Comparison of ENCODE assay signal across 11 cellular contexts in genomic region chr19:7905298-7905697, GRCh38. TPM values are rescaled to one million over a fixed set of nuclear protein-coding genes. Genes with fewer than 3 reads are reported as not detected.
DNase-seq lines count a peak whose midpoint lies in the region; ATAC-seq, FAIRE-seq and TF ChIP-seq lines count a peak whose summit lies in the region.
"Had no signal": no experiment of that assay in that cellular context is flagged by ENCODE, and none has a peak within 500 bp of the region (broad histone marks: within the 10 kb centered on the region; RNA-seq: fewer than 3 reads in every experiment).

No MANE protein-coding gene starts in this region.

- H3K4me3 ChIP-seq in lung (no peak overlapping the region), small intestine (ENCODE audit: low read depth in 1 of 2, low read length in 2 of 2) (peak overlapping the region in 1 of 2 donors; percentile 56)

- H3K4me1 Mint-ChIP-seq in stimulated activated naive CD8-positive, alpha-beta T cell treated with anti-CD3 and anti-CD28 coated beads, Interleukin-15, Interleukin-2, amounts not matched to agents 100 ng/mL and 50 ng/mL, for 24 hours (ENCODE audit: low read depth): peaks cover 27% of the 10 kb centered on the region
- peaks cover 15% of the 10 kb centered on the region for H3K4me1 Mint-ChIP-seq in activated naive CD8-positive, alpha-beta T cell treated with anti-CD3 and anti-CD28 coated beads, Interleukin-2, amount 10 ng/mL, durations not matched to agents 7 days and 5 days

- no peak for DNase-seq in stimulated activated naive CD8-positive, alpha-beta T cell treated with anti-CD3 and anti-CD28 coated beads, Interleukin-15, Interleukin-2, amounts not matched to agents 100 U/mL and 50 U/mL, for 24 hours
- DNase-seq in activated naive CD8-positive, alpha-beta T cell treated with anti-CD3 and anti-CD28 coated beads, Interleukin-2, amount 10 ng/mL, durations not matched to agents 7 days and 5 days: no peak
- peak; percentile 28 for DNase-seq in lung (ENCODE audit: low spot score)
- DNase-seq in small intestine: no peak
- DNase-seq in HUDEP-2 (lab: John Stamatoyannopoulos, UW; ENCODE audit: unreplicated experiment in 76 of 76): no peak
- no peak for DNase-seq in NOMO-1 treated with dmso at 0.1 percent for 144 hours (lab: John Stamatoyannopoulos, UW; ENCODE audit: unreplicated experiment)
- DNase-seq: DMS79, NCI-H524 treated with DMSO at 0.1 percent for 48 hours had no signal

- ATAC-seq in stimulated activated naive CD8-positive, alpha-beta T cell treated with anti-CD3 and anti-CD28 coated beads, Interleukin-15, Interleukin-2, amounts not matched to agents 100 U/mL and 50 U/mL, for 24 hours: no peak
- ATAC-seq in activated naive CD8-positive, alpha-beta T cell treated with anti-CD3 and anti-CD28 coated beads, Interleukin-2, amount 10 ng/mL, durations not matched to agents 7 days and 5 days (ENCODE audit: low read depth): no peak
- ATAC-seq in lung (ENCODE audit: insufficient read depth, low FRiP score) (no peak), GM21717 (IDR thresholded peaks at IDR 0.05; ENCODE audit: unreplicated experiment) (no peak)

- H3K4me1 ChIP-seq in lung (ENCODE audit: control insufficient read depth in 2 of 2, insufficient read depth in 2 of 2, low read length in 2 of 2) (peaks cover 0 to 22% of the 10 kb centered on the region in 2 donors), small intestine (ENCODE audit: control insufficient read depth in 2 of 2, insufficient read depth in 1 of 2, low read depth in 1 of 2, low read length in 1 of 2) (peaks cover 0 to 4% of the 10 kb centered on the region in 2 donors)

- peaks cover 0 to 6% of the 10 kb centered on the region in 2 donors for H3K9me3 ChIP-seq in lung (ENCODE audit: control insufficient read depth in 2 of 2, insufficient read depth in 1 of 2, low read length in 1 of 2)
- H3K9me3 ChIP-seq in small intestine (ENCODE audit: control insufficient read depth, low read depth): no peaks in the 10 kb centered on the region

- no peak for TF ChIP-seq CTCF in lung (IDR thresholded peaks at IDR 0.05; ENCODE audit: control extremely low read depth, extremely low read depth)

- H3K27ac ChIP-seq in lung (ENCODE audit: low read depth in 1 of 2, low read length in 1 of 2): no peak overlapping the region
- H3K27ac ChIP-seq in small intestine (ENCODE audit: low read depth in 1 of 2, low read length in 1 of 2): no peak overlapping the region

- H3K36me3 Mint-ChIP-seq in stimulated activated naive CD8-positive, alpha-beta T cell treated with anti-CD3 and anti-CD28 coated beads, Interleukin-15, Interleukin-2, amounts not matched to agents 100 ng/mL and 50 ng/mL, for 24 hours (ENCODE audit: low read depth): no peaks in the 10 kb centered on the region
- H3K36me3 Mint-ChIP-seq in activated naive CD8-positive, alpha-beta T cell treated with anti-CD3 and anti-CD28 coated beads, Interleukin-2, amount 10 ng/mL, durations not matched to agents 7 days and 5 days: peaks cover 2% of the 10 kb centered on the region

- FAIRE-seq in small intestine (lab: Jason Lieb, UNC): no peak
- FAIRE-seq: endothelial cell of umbilical vein had no signal

- POLR2A ChIA-PET in activated naive CD8-positive, alpha-beta T cell treated with anti-CD3 and anti-CD28 coated beads, Interleukin-2, amount 10 ng/mL, durations not matched to agents 7 days and 5 days (lab: Charles Lee): no interaction called here

- WGBS in lung, 2 donors: 80 to 89% methylated on average over 9 to 11 of the region's 11 CpGs
- 71 to 81% (median 74%) methylated on average over 10 to 11 of the region's 11 CpGs for whole genome bisulfite sequencing in small intestine, 3 donors

- no peaks in the 10 kb centered on the region for H3K27me3 ChIP-seq in lung (ENCODE audit: control insufficient read depth, insufficient read depth)
- H3K27me3 ChIP-seq in small intestine (ENCODE audit: control insufficient read depth in 2 of 2, insufficient read depth in 2 of 2, low read length in 2 of 2): no peaks in the 10 kb centered on the region

- H3K27me3 Mint-ChIP-seq in stimulated activated naive CD8-positive, alpha-beta T cell treated with anti-CD3 and anti-CD28 coated beads, Interleukin-15, Interleukin-2, amounts not matched to agents 100 ng/mL and 50 ng/mL, for 24 hours: no peaks in the 10 kb centered on the region
- H3K27me3 Mint-ChIP-seq in activated naive CD8-positive, alpha-beta T cell treated with anti-CD3 and anti-CD28 coated beads, Interleukin-2, amount 10 ng/mL, durations not matched to agents 7 days and 5 days: no peaks in the 10 kb centered on the region

- peak overlapping the region; percentile 81 for H3K27ac Mint-ChIP-seq in stimulated activated naive CD8-positive, alpha-beta T cell treated with anti-CD3 and anti-CD28 coated beads, Interleukin-15, Interleukin-2, amounts not matched to agents 100 ng/mL and 50 ng/mL, for 24 hours
- H3K27ac Mint-ChIP-seq in activated naive CD8-positive, alpha-beta T cell treated with anti-CD3 and anti-CD28 coated beads, Interleukin-2, amount 10 ng/mL, durations not matched to agents 7 days and 5 days: peak overlapping the region; percentile 92

- H3K4me3 Mint-ChIP-seq in stimulated activated naive CD8-positive, alpha-beta T cell treated with anti-CD3 and anti-CD28 coated beads, Interleukin-15, Interleukin-2, amounts not matched to agents 100 ng/mL and 50 ng/mL, for 24 hours: peak overlapping the region; percentile 85
- H3K4me3 Mint-ChIP-seq in activated naive CD8-positive, alpha-beta T cell treated with anti-CD3 and anti-CD28 coated beads, Interleukin-2, amount 10 ng/mL, durations not matched to agents 7 days and 5 days: peak overlapping the region; percentile 87

- H3K9me3 Mint-ChIP-seq in stimulated activated naive CD8-positive, alpha-beta T cell treated with anti-CD3 and anti-CD28 coated beads, Interleukin-15, Interleukin-2, amounts not matched to agents 100 ng/mL and 50 ng/mL, for 24 hours: no peaks in the 10 kb centered on the region
- H3K9me3 Mint-ChIP-seq in activated naive CD8-positive, alpha-beta T cell treated with anti-CD3 and anti-CD28 coated beads, Interleukin-2, amount 10 ng/mL, durations not matched to agents 7 days and 5 days: no peaks in the 10 kb centered on the region

- H3K36me3 ChIP-seq in lung (ENCODE audit: control insufficient read depth in 2 of 2, insufficient read depth in 2 of 2, low read length in 2 of 2) (peaks cover 0 to 26% of the 10 kb centered on the region in 2 donors), small intestine (ENCODE audit: control insufficient read depth in 2 of 2, insufficient read depth in 2 of 2, low read length in 2 of 2) (peaks cover 3 to 5% of the 10 kb centered on the region in 2 donors)

RNA-seq across cellular contexts. Expression of gene MAP2K7, which starts 1.6 kb away (rescaled TPM):
- 10 to 100 TPM; 46.8 to 46.9 TPM for total RNA-seq in activated naive CD8-positive, alpha-beta T cell treated with anti-CD3 and anti-CD28 coated beads, Interleukin-2, amount 10 ng/mL, durations not matched to agents 7 days and 5 days
- 10 to 100 TPM; 17.8 to 28.7 TPM for total RNA-seq in lung
- polyA plus RNA-seq in lung (10 to 100 TPM; 18.1 to 41.7 TPM), small intestine (10 to 100 TPM; 17.3 to 22.4 (median 20.8) TPM)

RNA-seq across cellular contexts. Expression of gene TGFBR3L, which starts 9.3 kb away (rescaled TPM):
- total RNA-seq in activated naive CD8-positive, alpha-beta T cell treated with anti-CD3 and anti-CD28 coated beads, Interleukin-2, amount 10 ng/mL, durations not matched to agents 7 days and 5 days: 1 to 10 TPM; 2.2 to 3.6 TPM
- under 1 TPM in 1 of 2 donors, not detected in 1; 0.77 TPM for total RNA-seq in lung
- under 1 TPM in 1 of 2 donors, not detected in 1; 0.25 TPM for polyA plus RNA-seq in lung
- under 1 TPM in 1 of 3 donors, not detected in 2; 0.21 TPM for polyA plus RNA-seq in small intestine
- total RNA-seq: endothelial cell of umbilical vein had no signal

RNA-seq across cellular contexts. Expression of gene SNAPC2, which starts 14.8 kb away (rescaled TPM):
- total RNA-seq in activated naive CD8-positive, alpha-beta T cell treated with anti-CD3 and anti-CD28 coated beads, Interleukin-2, amount 10 ng/mL, durations not matched to agents 7 days and 5 days: 10 to 100 TPM; 18.3 to 20.7 TPM
- 10 to 100 TPM in 1 of 2 donors, 1 to 10 TPM in 1; 7.6 to 32.1 TPM for total RNA-seq in lung
- 10 to 100 TPM; 19.2 to 23.0 TPM for polyA plus RNA-seq in lung
- polyA plus RNA-seq in small intestine: 10 to 100 TPM; 15.7 to 17.3 (median 17.1) TPM

RNA-seq across cellular contexts. Expression of gene LRRC8E, which starts 17.0 kb away (rescaled TPM):
- not detected for total RNA-seq in activated naive CD8-positive, alpha-beta T cell treated with anti-CD3 and anti-CD28 coated beads, Interleukin-2, amount 10 ng/mL, durations not matched to agents 7 days and 5 days
- 1 to 10 TPM; 5.9 to 8.6 TPM for total RNA-seq in lung
- polyA plus RNA-seq in lung (1 to 10 TPM; 3.7 to 4.6 TPM), small intestine (under 1 TPM; 0.27 to 0.67 (median 0.52) TPM)

RNA-seq across cellular contexts. Expression of gene CTXN1, which starts 20.6 kb away (rescaled TPM):
- total RNA-seq in activated naive CD8-positive, alpha-beta T cell treated with anti-CD3 and anti-CD28 coated beads, Interleukin-2, amount 10 ng/mL, durations not matched to agents 7 days and 5 days: not detected
- 10 to 100 TPM in 1 of 2 donors, 1 to 10 TPM in 1; 4.3 to 25.9 TPM for total RNA-seq in lung
- polyA plus RNA-seq in lung (1 to 10 TPM; 6.5 to 7.2 TPM), small intestine (1 to 10 TPM in 1 of 3 donors, not detected in 2; 1.1 TPM)
